In the genomic region with DNA sequence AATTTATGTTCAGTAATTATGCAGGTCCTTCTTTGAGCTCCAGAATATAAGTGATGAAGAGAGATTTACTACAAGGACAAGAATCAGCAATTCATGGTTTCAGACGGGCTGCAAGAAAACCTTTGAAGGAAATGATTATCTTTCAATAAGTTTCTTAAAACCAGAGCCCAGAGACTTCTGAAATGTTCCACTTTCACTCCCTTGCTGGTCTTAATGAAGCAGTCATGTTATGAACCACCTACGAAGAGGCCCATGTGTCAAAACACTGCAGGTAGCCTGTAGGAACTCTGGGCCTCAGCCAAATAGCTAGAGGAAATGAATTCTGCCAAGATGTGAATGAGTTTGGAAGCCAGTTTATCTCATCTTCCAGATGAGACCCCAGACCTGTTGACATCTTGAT, we compare ENCODE assay signal across 24 cellular contexts.
"Had no signal": no experiment of that assay in that cellular context is flagged by ENCODE, and none has a peak within 500 bp of the region (broad histone marks: within the 10 kb centered on the region; RNA-seq: fewer than 3 reads in every experiment).

No MANE protein-coding gene starts in this region.

- H3K36me3 ChIP-seq: gastrocnemius medialis, lower lobe of right lung, ovary, sigmoid colon, spleen, tibial artery had no signal

- H3K4me1 ChIP-seq: gastrocnemius medialis, lower lobe of right lung, psoas muscle, sigmoid colon, testis, tibial artery had no signal

- H3K27ac ChIP-seq: epithelial cell of prostate, gastrocnemius medialis, lower lobe of right lung, ovary, psoas muscle, sigmoid colon, spleen, testis, tibial artery had no signal

- H3K4me3 ChIP-seq: gastrocnemius medialis, lower lobe of right lung, ovary, psoas muscle, sigmoid colon, spleen, testis, tibial artery had no signal

- ATAC-seq: esophagus mucosa; gastrocnemius medialis; left ventricle myocardium superior; lower lobe of right lung; naive thymus-derived CD8-positive, alpha-beta T cell; psoas muscle; right cardiac atrium; stimulated activated memory B cell treated with anti-CD40 and anti-IgM and Interleukin-4, amounts not matched to agents 10 μg/mL and 1 μg/mL and 100 μg/mL, for 72 hours; stimulated activated naive CD8-positive, alpha-beta T cell treated with anti-CD3 and anti-CD28 coated beads, Interleukin-15, Interleukin-2, amounts not matched to agents 100 U/mL and 50 U/mL, for 24 hours had no signal

- FAIRE-seq: keratinocyte had no signal

- DNase-seq: effector CD8-positive, alpha-beta T cell; endodermal cell; foreskin fibroblast; gastrocnemius medialis; head of caudate nucleus; left ventricle myocardium superior; lower lobe of right lung; naive thymus-derived CD8-positive, alpha-beta T cell; occipital lobe; ovary; posterior cingulate gyrus; psoas muscle; right cardiac atrium; sigmoid colon; spleen; stimulated activated CD4-positive, alpha-beta T cell treated with anti-CD3 and anti-CD28 coated beads, Interleukin-4, amount 100 ng/mL, for 4 hours; stimulated activated naive CD8-positive, alpha-beta T cell treated with anti-CD3 and anti-CD28 coated beads, Interleukin-15, Interleukin-2, amounts not matched to agents 100 U/mL and 50 U/mL, for 24 hours; substantia nigra; testis; tibial artery had no signal

- H3K27me3 ChIP-seq: gastrocnemius medialis, ovary, sigmoid colon, spleen, testis, tibial artery had no signal
